1 cellular context compared by ENCODE assay signal in genomic region chr1:237832803-237833202, GRCh38.
TF ChIP-seq lines count a peak whose summit lies in the region.

No MANE protein-coding gene starts in this region.

TF ChIP-seq in GM23338, 12 proteins besides CTCF, POLR2A, EP300 and RAD21 (continued from another document):
- TF ChIP-seq CREB1 (CRISPR knock-in tag; IDR thresholded peaks at IDR 0.05; ENCODE audit: low read depth) (no peak), STAT1 (IDR thresholded peaks at IDR 0.05; ENCODE audit: unreplicated experiment) (no peak), ZNF331 (CRISPR knock-in tag; IDR thresholded peaks at IDR 0.05; ENCODE audit: low read depth) (no peak), EZH2phosphoT487 (IDR thresholded peaks at IDR 0.05; ENCODE audit: unreplicated experiment) (no peak), ZNF114 (CRISPR knock-in tag; IDR thresholded peaks at IDR 0.05) (no peak), REST (IDR thresholded peaks at IDR 0.05; ENCODE audit: unreplicated experiment) (no peak)
TF ChIP-seq in GM23338: peak in this region for 0.
